Comparison of ENCODE assay signal across 2 cellular contexts in the genomic region with DNA sequence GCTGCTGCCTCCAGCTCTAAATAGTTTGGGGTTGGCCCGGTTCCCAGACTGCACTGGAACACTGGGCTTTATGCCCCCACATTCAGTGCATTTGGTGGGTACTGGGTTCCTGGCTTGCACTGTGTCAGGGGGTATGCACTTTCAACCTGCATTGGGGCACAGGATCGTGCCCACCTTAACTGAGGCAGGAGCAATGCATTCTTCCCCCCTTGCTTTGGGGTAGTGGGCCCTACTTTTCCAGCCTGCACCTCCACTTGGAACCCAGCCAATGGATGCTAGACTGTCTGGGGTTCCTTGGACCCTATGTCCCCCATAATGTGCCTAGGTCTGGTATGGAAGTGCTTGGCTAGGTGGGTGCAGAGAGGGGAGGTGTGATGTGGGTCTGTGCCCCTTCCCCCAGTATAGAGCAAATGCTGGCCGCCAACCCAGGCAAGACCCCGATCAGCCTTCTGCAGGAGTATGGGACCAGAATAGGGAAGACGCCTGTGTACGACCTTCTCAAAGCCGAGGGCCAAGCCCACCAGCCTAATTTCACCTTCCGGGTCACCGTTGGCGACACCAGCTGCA.
A peak's percentile ranks its signal among the peaks of the same experiment; 100 is the strongest.
TF ChIP-seq lines count a peak whose summit lies in the region.

No MANE protein-coding gene starts in this region.

TF ChIP-seq in PFSK-1, 5 proteins besides CTCF, POLR2A, EP300 and RAD21:
- TF ChIP-seq TAF1 (IDR thresholded peaks at IDR 0.05; ENCODE audit: borderline replicate concordance, insufficient read depth, low read length) (no peak), SIN3A (IDR thresholded peaks at IDR 0.05; ENCODE audit: borderline replicate concordance, insufficient read depth, low read length) (no peak), POLR2AphosphoS5 (IDR thresholded peaks at IDR 0.05; ENCODE audit: low read depth, low read length) (peak; percentile 26; the same call in 1 of the 2 replicates), REST (IDR thresholded peaks at IDR 0.05; ENCODE audit: insufficient read depth in 1 of 2, low read depth in 2 of 2, low read length in 2 of 2) (no peak), FOXP2 (optimal IDR thresholded peaks at IDR 0.05; ENCODE audit: borderline replicate concordance, extremely low read depth, extremely low read length, insufficient read depth) (no peak)

TF ChIP-seq in endothelial cell of umbilical vein, 7 proteins besides CTCF, POLR2A, EP300 and RAD21:
- TF ChIP-seq JUN (IDR thresholded peaks at IDR 0.05; ENCODE audit: borderline replicate concordance, insufficient read depth, insufficient read length, low read depth) = no peak
- no peak for TF ChIP-seq FOS (IDR thresholded peaks at IDR 0.05; ENCODE audit: borderline replicate concordance, insufficient read depth, low read length)
- TF ChIP-seq GATA2 (IDR thresholded peaks at IDR 0.05; ENCODE audit: insufficient read depth, insufficient read length, low read depth, low read length) = no peak
- no peak for TF ChIP-seq MAX (IDR thresholded peaks at IDR 0.05; ENCODE audit: insufficient read depth, insufficient read length)
- no peak for TF ChIP-seq EZH2 (IDR thresholded peaks at IDR 0.05; ENCODE audit: borderline replicate concordance, low read depth, low read length, severe bottlenecking)
- no peak for TF ChIP-seq POLR2AphosphoS5 (IDR thresholded peaks at IDR 0.05; ENCODE audit: insufficient read depth, low read depth, low read length)
- no peak for TF ChIP-seq MYC (IDR thresholded peaks at IDR 0.05; ENCODE audit: low read depth, low read length)
